ENCODE assay signal across 8 cellular contexts in the genomic region with DNA sequence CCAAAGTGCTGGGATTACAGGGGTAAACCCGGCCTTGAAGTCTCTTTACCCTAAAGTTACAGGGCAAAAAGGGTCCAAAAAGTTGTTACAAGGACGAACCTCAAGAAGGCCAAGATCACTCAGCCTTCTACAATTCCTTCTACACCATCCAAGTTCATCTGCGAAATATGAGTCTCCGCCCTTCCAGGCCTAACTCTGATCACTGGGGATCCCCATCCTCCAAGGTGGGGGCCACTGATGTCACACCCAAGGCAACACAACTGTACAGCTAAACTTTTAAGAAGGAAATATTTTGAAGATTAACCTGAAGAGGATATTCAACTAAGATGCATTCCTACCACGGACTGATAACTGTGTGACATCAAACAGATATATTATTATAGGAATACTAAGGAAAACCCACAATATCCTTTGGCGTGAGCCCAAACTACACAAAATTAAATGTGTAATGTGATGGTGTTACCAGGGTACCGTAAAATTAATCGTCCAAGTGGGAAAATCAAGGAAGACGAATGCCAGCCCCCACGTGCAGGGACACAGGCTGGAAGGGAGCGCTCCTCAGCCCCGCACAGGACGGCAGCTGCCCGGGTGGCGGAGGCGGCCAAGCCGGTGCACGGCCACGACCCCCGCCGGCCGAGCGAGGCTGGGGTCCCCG. TPM values are rescaled to one million over a fixed set of nuclear protein-coding genes. Genes with fewer than 3 reads are reported as not detected.
DNase-seq lines count a peak whose midpoint lies in the region; ATAC-seq and TF ChIP-seq lines count a peak whose summit lies in the region.

No MANE protein-coding gene starts in this region.

- H3K4me3 ChIP-seq in OCI-LY7 (ENCODE audit: low read depth, low read length, poor library complexity, severe bottlenecking) = peak overlapping the region; percentile 92

- CTCF ChIA-PET in activated naive CD4-positive, alpha-beta T cell treated with anti-CD3 and anti-CD28 coated beads for 36 hours (lab: Charles Lee) = interaction anchor here (1.0 kb wide), 2 partner anchors 44 to 60 kb away, joined by 3 to 4 read pairs; no protein-coding TSS in a partner anchor
- CTCF ChIA-PET in activated naive CD4-positive, alpha-beta T cell treated with anti-CD3 and anti-CD28 coated beads, Interleukin-2, amount 10 ng/mL, durations not matched to agents 7 days and 5 days (lab: Charles Lee) = interaction anchor here (0.8 to 2.1 kb wide), 3 partner anchors 9 to 85 kb away, joined by 4 to 6 read pairs (median 5); no protein-coding TSS in a partner anchor
- CTCF ChIA-PET in OCI-LY7 (lab: Charles Lee; ENCODE audit: unreplicated experiment) = no interaction called here

- TF ChIP-seq CTCF in OCI-LY7 (conservative IDR thresholded peaks at IDR 0.05; ENCODE audit: low read length) (no peak), nephron progenitor cell (IDR thresholded peaks at IDR 0.05) (no peak)

- no peaks in the 10 kb centered on the region for H3K9me2 ChIP-seq in OCI-LY7 (ENCODE audit: insufficient read depth, low read length)

- H3K4me1 ChIP-seq in OCI-LY7 (ENCODE audit: insufficient read depth, low read length, poor library complexity, severe bottlenecking) = peaks cover 22% of the 10 kb centered on the region

- H4K20me1 ChIP-seq in OCI-LY7 (ENCODE audit: insufficient read depth, low read length) = peaks cover 26% of the 10 kb centered on the region

- no peaks in the 10 kb centered on the region for H3K9me3 ChIP-seq in OCI-LY7 (ENCODE audit: low read length)

- BruUV-seq in OCI-LY7 (replicated peaks; lab: Mats Ljungman, UMichigan) = no TSS peak

- H3K4me2 ChIP-seq in OCI-LY7 (ENCODE audit: low read length) = peak overlapping the region; percentile 80

- peak overlapping the region; percentile 68 for H3K27ac Mint-ChIP-seq in activated naive CD4-positive, alpha-beta T cell treated with anti-CD3 and anti-CD28 coated beads for 36 hours
- no peak overlapping the region for H3K27ac Mint-ChIP-seq in activated naive CD4-positive, alpha-beta T cell treated with anti-CD3 and anti-CD28 coated beads, Interleukin-2, amount 10 ng/mL, durations not matched to agents 7 days and 5 days
- peak overlapping the region; percentile 89 for H3K27ac Mint-ChIP-seq in nephron progenitor cell

- H3K27ac ChIP-seq in OCI-LY7 (ENCODE audit: low read depth, low read length, poor library complexity, severe bottlenecking) = peak overlapping the region; percentile 37

- ATAC-seq in HG02588 (IDR thresholded peaks at IDR 0.05; ENCODE audit: unreplicated experiment) = peak; percentile 12

- H2AFZ ChIP-seq in OCI-LY7 (ENCODE audit: low read length) = no peak overlapping the region

- peak; percentile 55 for DNase-seq in activated naive CD4-positive, alpha-beta T cell treated with anti-CD3 and anti-CD28 coated beads for 36 hours
- no peak for DNase-seq in activated naive CD4-positive, alpha-beta T cell treated with anti-CD3 and anti-CD28 coated beads, Interleukin-2, amount 10 ng/mL, durations not matched to agents 7 days and 5 days
- DNase-seq in OCI-LY7 (ENCODE audit: low spot score) = peak; percentile 27
- peak; percentile 4 for DNase-seq in effector CD4-positive, alpha-beta T cell
- DNase-seq in nephron progenitor cell = no peak
- no peak for DNase-seq in midbrain (lab: John Stamatoyannopoulos, UW)
- DNase-seq in NOMO-1 (lab: John Stamatoyannopoulos, UW; ENCODE audit: unreplicated experiment in 2 of 2) = no peak

- peaks cover 63% of the 10 kb centered on the region for H3K36me3 ChIP-seq in OCI-LY7 (ENCODE audit: insufficient read depth, low read length)

- peaks cover 24% of the 10 kb centered on the region for H3K36me3 Mint-ChIP-seq in activated naive CD4-positive, alpha-beta T cell treated with anti-CD3 and anti-CD28 coated beads for 36 hours (ENCODE audit: low read depth)
- peaks cover 11% of the 10 kb centered on the region for H3K36me3 Mint-ChIP-seq in activated naive CD4-positive, alpha-beta T cell treated with anti-CD3 and anti-CD28 coated beads, Interleukin-2, amount 10 ng/mL, durations not matched to agents 7 days and 5 days
- peaks cover 27% of the 10 kb centered on the region for H3K36me3 Mint-ChIP-seq in nephron progenitor cell (ENCODE audit: low read depth)

- intact Hi-C loops in activated naive CD4-positive, alpha-beta T cell treated with anti-CD3 and anti-CD28 coated beads for 36 hours (cut with micrococcal nuclease) = loop anchor here (2.0 to 10.0 kb wide), 3 partner anchors 90 to 643 kb away; partner anchors contain the start of gene RBM33
- intact Hi-C loops in OCI-LY7 (cut with micrococcal nuclease; ENCODE audit: unreplicated experiment) = no loop called here

- H3K4me1 Mint-ChIP-seq in activated naive CD4-positive, alpha-beta T cell treated with anti-CD3 and anti-CD28 coated beads for 36 hours (ENCODE audit: low read depth) = peaks cover 7% of the 10 kb centered on the region
- H3K4me1 Mint-ChIP-seq in activated naive CD4-positive, alpha-beta T cell treated with anti-CD3 and anti-CD28 coated beads, Interleukin-2, amount 10 ng/mL, durations not matched to agents 7 days and 5 days = peaks cover 13% of the 10 kb centered on the region
- peaks cover 17% of the 10 kb centered on the region for H3K4me1 Mint-ChIP-seq in nephron progenitor cell

- no peak overlapping the region for H3K4me3 Mint-ChIP-seq in activated naive CD4-positive, alpha-beta T cell treated with anti-CD3 and anti-CD28 coated beads for 36 hours
- H3K4me3 Mint-ChIP-seq in activated naive CD4-positive, alpha-beta T cell treated with anti-CD3 and anti-CD28 coated beads, Interleukin-2, amount 10 ng/mL, durations not matched to agents 7 days and 5 days = no peak overlapping the region
- no peak overlapping the region for H3K4me3 Mint-ChIP-seq in nephron progenitor cell

- peaks cover 64% of the 10 kb centered on the region for H3K79me2 ChIP-seq in OCI-LY7 (ENCODE audit: insufficient read depth, low read depth, low read length)

- H3K27me3 Mint-ChIP-seq in activated naive CD4-positive, alpha-beta T cell treated with anti-CD3 and anti-CD28 coated beads for 36 hours (ENCODE audit: low read depth) = no peaks in the 10 kb centered on the region
- H3K27me3 Mint-ChIP-seq in activated naive CD4-positive, alpha-beta T cell treated with anti-CD3 and anti-CD28 coated beads, Interleukin-2, amount 10 ng/mL, durations not matched to agents 7 days and 5 days = no peaks in the 10 kb centered on the region
- peaks cover 3% of the 10 kb centered on the region for H3K27me3 Mint-ChIP-seq in nephron progenitor cell (ENCODE audit: low read depth, poor library complexity)

- POLR2A ChIA-PET in OCI-LY7 (lab: Charles Lee) = no interaction called here

- H3K9me3 Mint-ChIP-seq in activated naive CD4-positive, alpha-beta T cell treated with anti-CD3 and anti-CD28 coated beads for 36 hours = no peaks in the 10 kb centered on the region
- H3K9me3 Mint-ChIP-seq in activated naive CD4-positive, alpha-beta T cell treated with anti-CD3 and anti-CD28 coated beads, Interleukin-2, amount 10 ng/mL, durations not matched to agents 7 days and 5 days = no peaks in the 10 kb centered on the region
- no peaks in the 10 kb centered on the region for H3K9me3 Mint-ChIP-seq in nephron progenitor cell

RNA-seq across cellular contexts. Expression of gene PAXIP1, which starts 1.0 kb away (rescaled TPM):
- 10 to 100 TPM; 16.9 to 18.0 TPM for total RNA-seq in activated naive CD4-positive, alpha-beta T cell treated with anti-CD3 and anti-CD28 coated beads for 36 hours
- total RNA-seq in OCI-LY7 (2014; rRNA removed; shearing (Covaris generic)) = 23.5 and 27.4 TPM in 2 replicates
- 33.0 and 36.3 TPM in 2 replicates for total RNA-seq in OCI-LY7 (2022)

Comparison
In these comparisons a context has a peak if more than half of its experiments do, and no peak if none do; other contexts are left out.
1. DNase-seq: peak in activated naive CD4-positive, alpha-beta T cell treated with anti-CD3 and anti-CD28 coated beads for 36 hours (single experiment), OCI-LY7 (single experiment) and effector CD4-positive, alpha-beta T cell (single experiment); none in activated naive CD4-positive, alpha-beta T cell treated with anti-CD3 and anti-CD28 coated beads, Interleukin-2, amount 10 ng/mL, durations not matched to agents 7 days and 5 days (single experiment), nephron progenitor cell (single experiment), midbrain (single experiment) and NOMO-1 (0 of 2).